Comparison of ENCODE assay signal across 20 cellular contexts in the genomic region with DNA sequence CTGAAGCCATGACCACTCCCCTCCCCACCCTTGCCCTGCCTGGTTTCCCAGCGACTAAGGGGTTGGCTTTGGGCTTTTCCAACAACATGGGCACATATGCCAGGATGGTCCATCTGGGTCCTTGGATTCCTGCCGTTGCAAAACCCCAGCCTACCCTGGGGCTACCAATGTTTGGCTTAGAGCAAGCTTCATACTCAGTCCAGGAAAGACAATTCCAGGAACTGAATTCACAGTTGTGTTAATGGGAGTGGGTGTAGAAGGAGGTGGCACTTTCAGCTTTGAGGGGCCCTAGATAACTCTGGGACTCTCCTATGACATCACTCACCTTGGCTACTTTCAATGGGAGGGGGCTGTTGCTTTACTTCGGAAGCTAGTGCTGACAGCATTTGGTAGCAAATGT. TPM values are rescaled to one million over a fixed set of nuclear protein-coding genes. Genes with fewer than 3 reads are reported as not detected.
DNase-seq lines count a peak whose midpoint lies in the region; ATAC-seq and TF ChIP-seq lines count a peak whose summit lies in the region.
"Had no signal": no experiment of that assay in that cellular context is flagged by ENCODE, and none has a peak within 500 bp of the region (broad histone marks: within the 10 kb centered on the region; RNA-seq: fewer than 3 reads in every experiment).

No MANE protein-coding gene starts in this region.

- H3K4ac ChIP-seq in mesenchymal stem cell (ENCODE audit: low read depth in 1 of 2, low read length in 2 of 2), result no peak overlapping the region

- no peaks in the 10 kb centered on the region for H3K27me3 ChIP-seq in mesenchymal stem cell (ENCODE audit: control insufficient read depth in 1 of 2, insufficient read depth in 1 of 2, low read length in 2 of 2)
- no peaks in the 10 kb centered on the region for H3K27me3 ChIP-seq in esophagus squamous epithelium
- no peaks in the 10 kb centered on the region for H3K27me3 ChIP-seq in adrenal gland
- H3K27me3 ChIP-seq in tibial nerve, result no peaks in the 10 kb centered on the region

- H3K36me3 ChIP-seq in mesenchymal stem cell (ENCODE audit: control insufficient read depth in 1 of 2, insufficient read depth in 2 of 2, low read depth in 1 of 2, low read length in 2 of 2), result no peaks in the 10 kb centered on the region
- H3K36me3 ChIP-seq in esophagus squamous epithelium, result peaks cover 0 to under 1% (median 0%) of the 10 kb centered on the region in 3 donors
- H3K36me3 ChIP-seq in adrenal gland (replicated peaks in 1 of 2), result no peaks in the 10 kb centered on the region
- H3K36me3 ChIP-seq in tibial nerve, result no peaks in the 10 kb centered on the region
- H3K36me3 ChIP-seq: BE2C had no signal

- no peak overlapping the region for H3K23ac ChIP-seq in mesenchymal stem cell (ENCODE audit: low read length in 2 of 2)

- TF ChIP-seq CTCF in RWPE1 (conservative IDR thresholded peaks at IDR 0.05; ENCODE audit: low read depth) (no peak), esophagus squamous epithelium (IDR thresholded peaks at IDR 0.05) (no peak), adrenal gland (IDR thresholded peaks at IDR 0.05) (no peak), tibial nerve (IDR thresholded peaks at IDR 0.05) (no peak)

- CTCF ChIA-PET in RWPE1 (lab: Yijun Ruan, JAX), result interaction anchor here (0.6 to 0.7 kb wide), 2 partner anchors 172 to 257 kb away, joined by 3 read pairs; no protein-coding TSS in a partner anchor

- no peak overlapping the region for H3K4me3 ChIP-seq in mesenchymal stem cell (ENCODE audit: insufficient read depth in 1 of 2, low read depth in 1 of 2, low read length in 2 of 2)
- H3K4me3 ChIP-seq in esophagus squamous epithelium, result no peak overlapping the region
- no peak overlapping the region for H3K4me3 ChIP-seq in adrenal gland
- H3K4me3 ChIP-seq in tibial nerve, result no peak overlapping the region

- no peak overlapping the region for H2BK12ac ChIP-seq in mesenchymal stem cell (ENCODE audit: low read length in 2 of 2)

- H3K9me3 ChIP-seq in mesenchymal stem cell (ENCODE audit: control insufficient read depth, low read length), result no peaks in the 10 kb centered on the region
- no peaks in the 10 kb centered on the region for H3K9me3 ChIP-seq in esophagus squamous epithelium
- no peaks in the 10 kb centered on the region for H3K9me3 ChIP-seq in adrenal gland (replicated peaks in 1 of 3)
- H3K9me3 ChIP-seq in tibial nerve, result no peaks in the 10 kb centered on the region
- H3K9me3 ChIP-seq: BE2C had no signal

- no peaks in the 10 kb centered on the region for H3K79me1 ChIP-seq in mesenchymal stem cell (replicated peaks; ENCODE audit: low read length, poor library complexity, severe bottlenecking)

- H3K9ac ChIP-seq in mesenchymal stem cell (ENCODE audit: low read length), result peak overlapping the region; percentile 22

- H3K27ac Mint-ChIP-seq in stimulated activated naive CD8-positive, alpha-beta T cell treated with anti-CD3 and anti-CD28 coated beads, Interleukin-15, amount 100 ng/mL, for 72 hours, result no peak overlapping the region
- H3K27ac Mint-ChIP-seq: CD8-positive, alpha-beta T cell; HFFc6 had no signal

- no peak for TF ChIP-seq EP300 in tibial nerve (IDR thresholded peaks at IDR 0.05)

- no peak overlapping the region for H2AK5ac ChIP-seq in mesenchymal stem cell (ENCODE audit: low read length, severe bottlenecking)

- 85% methylated on average over 3 of the region's 3 CpGs for WGBS in mesenchymal stem cell
- 24 to 27% methylated on average over 1 to 2 of the region's 3 CpGs for WGBS in esophagus squamous epithelium, 2 donors
- 55 to 68% (median 62%) methylated on average over 3 of the region's 3 CpGs for WGBS in adrenal gland, 4 donors
- 72 to 76% methylated on average over 3 of the region's 3 CpGs for WGBS in tibial nerve, 2 donors

- no peak for TF ChIP-seq POLR2A in esophagus squamous epithelium (IDR thresholded peaks at IDR 0.05)
- TF ChIP-seq POLR2A in adrenal gland (IDR thresholded peaks at IDR 0.05), result no peak
- no peak for TF ChIP-seq POLR2A in tibial nerve (IDR thresholded peaks at IDR 0.05)

- intact Hi-C loops in esophagus squamous epithelium (cut with DNase I), result no loop called here
- intact Hi-C loops in adrenal gland (cut with DNase I), result no loop called here

- no peak for DNase-seq in stimulated activated naive CD8-positive, alpha-beta T cell treated with anti-CD3 and anti-CD28 coated beads, Interleukin-15, amount 100 ng/mL, for 72 hours
- DNase-seq in stimulated activated naive CD8-positive, alpha-beta T cell treated with anti-CD3 and anti-CD28 coated beads, Interleukin-15, Interleukin-2, amounts not matched to agents 100 U/mL and 50 U/mL, for 24 hours, result no peak
- DNase-seq in RWPE1 (ENCODE audit: low spot score) (no peak), mesenchymal stem cell (no peak), esophagus squamous epithelium (lab: John Stamatoyannopoulos, UW) (no peak), adrenal gland (no peak), tibial nerve (ENCODE audit: low spot score in 2 of 2) (no peak)
- DNase-seq: ACHN; BE2C; Calu3; CD8-positive, alpha-beta T cell; DMS79 treated with DMSO at 0.1 percent for 48 hours; GF-D8; GOT3; H7; HFFc6 had no signal

- H3K27me3 Mint-ChIP-seq in stimulated activated naive CD8-positive, alpha-beta T cell treated with anti-CD3 and anti-CD28 coated beads, Interleukin-15, amount 100 ng/mL, for 72 hours, result peaks cover 22% of the 10 kb centered on the region

- H2BK120ac ChIP-seq in mesenchymal stem cell (ENCODE audit: low read depth, low read length), result no peak overlapping the region

- H3K4me3 Mint-ChIP-seq in stimulated activated naive CD8-positive, alpha-beta T cell treated with anti-CD3 and anti-CD28 coated beads, Interleukin-15, amount 100 ng/mL, for 72 hours, result peak overlapping the region in 1 of 2 donors; percentile 21
- H3K4me3 Mint-ChIP-seq: CD14-positive monocyte; CD8-positive, alpha-beta T cell; HFFc6 had no signal

- H3K18ac ChIP-seq in mesenchymal stem cell (ENCODE audit: low read depth in 1 of 2, low read length in 2 of 2), result no peak overlapping the region

- H3K14ac ChIP-seq in mesenchymal stem cell (ENCODE audit: low read length in 2 of 2), result no peak overlapping the region

- H3K4me1 Mint-ChIP-seq in stimulated activated naive CD8-positive, alpha-beta T cell treated with anti-CD3 and anti-CD28 coated beads, Interleukin-15, amount 100 ng/mL, for 72 hours, result peaks cover 29% of the 10 kb centered on the region
- H3K4me1 Mint-ChIP-seq: CD14-positive monocyte had no signal

- no peak overlapping the region for H3K4me2 ChIP-seq in mesenchymal stem cell (ENCODE audit: low read length, poor library complexity, severe bottlenecking)

- H3K9me3 Mint-ChIP-seq in stimulated activated naive CD8-positive, alpha-beta T cell treated with anti-CD3 and anti-CD28 coated beads, Interleukin-15, amount 100 ng/mL, for 72 hours, result no peaks in the 10 kb centered on the region
- H3K9me3 Mint-ChIP-seq: CD8-positive, alpha-beta T cell; HFFc6 had no signal

- H4K91ac ChIP-seq in mesenchymal stem cell (ENCODE audit: low read length), result no peak overlapping the region

- no peak overlapping the region for H2BK5ac ChIP-seq in mesenchymal stem cell (ENCODE audit: low read depth, low read length, poor library complexity, severe bottlenecking)

- H4K8ac ChIP-seq in mesenchymal stem cell (ENCODE audit: low read length), result no peak overlapping the region

- H2BK15ac ChIP-seq in mesenchymal stem cell (ENCODE audit: low read depth, poor library complexity, severe bottlenecking), result no peak overlapping the region

- ATAC-seq in stimulated activated naive CD8-positive, alpha-beta T cell treated with anti-CD3 and anti-CD28 coated beads, Interleukin-15, amount 100 ng/mL, for 72 hours, result peak; percentile 70
- ATAC-seq in stimulated activated naive CD8-positive, alpha-beta T cell treated with anti-CD3 and anti-CD28 coated beads, Interleukin-15, Interleukin-2, amounts not matched to agents 100 U/mL and 50 U/mL, for 24 hours, result no peak
- ATAC-seq: CD8-positive, alpha-beta T cell; HCT116 had no signal

- H2AFZ ChIP-seq in mesenchymal stem cell (ENCODE audit: low read depth, low read length), result no peak overlapping the region

- POLR2A ChIA-PET in RWPE1 (lab: Yijun Ruan, JAX; ENCODE audit: low non-redundant PET), result no interaction called here

- H3K4me1 ChIP-seq in mesenchymal stem cell (ENCODE audit: control insufficient read depth, insufficient read depth, low read depth, low read length) (peaks cover 2% of the 10 kb centered on the region), esophagus squamous epithelium (peaks cover 0 to 37% (median 7%) of the 10 kb centered on the region in 3 donors), adrenal gland (replicated peaks in 1 of 2) (no peaks in the 10 kb centered on the region), tibial nerve (no peaks in the 10 kb centered on the region)
- H3K4me1 ChIP-seq: BE2C had no signal

- H3K27ac ChIP-seq in RWPE1, result peak overlapping the region; percentile 57
- H3K27ac ChIP-seq in mesenchymal stem cell (ENCODE audit: low read length, poor library complexity, severe bottlenecking), result no peak overlapping the region
- no peak overlapping the region for H3K27ac ChIP-seq in esophagus squamous epithelium
- H3K27ac ChIP-seq in adrenal gland, result no peak overlapping the region
- no peak overlapping the region for H3K27ac ChIP-seq in tibial nerve
- H3K27ac ChIP-seq: HL-60 had no signal

RNA-seq across cellular contexts. Expression of gene FGFBP1, which starts 9.0 kb away (rescaled TPM):
- polyA plus RNA-seq in mesenchymal stem cell (2013, experiment 1 of 2), result not detected
- not detected for polyA plus RNA-seq in mesenchymal stem cell (2013, experiment 2 of 2)
- total RNA-seq in esophagus squamous epithelium (100 to 1,000 TPM; 386 to 630 (median 528) TPM), adrenal gland (not detected), tibial nerve (1 to 10 TPM in 1 of 4 donors, not detected in 3; 2.5 TPM)
- under 1 TPM in 1 of 3 donors, not detected in 2; 0.40 TPM for polyA plus RNA-seq in adrenal gland
- total RNA-seq: CD8-positive, alpha-beta T cell; H7; HFFc6 had no signal
- polyA plus RNA-seq: CD14-positive monocyte had no signal

RNA-seq across cellular contexts. Expression of gene FGFBP2, which starts 33.4 kb away (rescaled TPM):
- polyA plus RNA-seq in mesenchymal stem cell (2013, experiment 1 of 2), result not detected
- not detected for polyA plus RNA-seq in mesenchymal stem cell (2013, experiment 2 of 2)
- not detected for total RNA-seq in esophagus squamous epithelium
- total RNA-seq in adrenal gland, result 1 to 10 TPM in 3 of 8 donors, under 1 TPM in 4, not detected in 1; 0.29 to 2.9 (median 0.83) TPM
- 1 to 10 TPM in 2 of 3 donors, under 1 TPM in 1; 0.26 to 1.3 (median 1.0) TPM for polyA plus RNA-seq in adrenal gland
- 100 to 1,000 TPM in 3 of 4 donors, 10 to 100 TPM in 1; 33.0 to 337 (median 145) TPM for total RNA-seq in tibial nerve
- total RNA-seq: Calu3, H7, HFFc6, HT1080 had no signal

Comparison
In these comparisons a context has a peak if more than half of its experiments do, and no peak if none do; other contexts are left out.
1. RNA of gene FGFBP1, which starts 9.0 kb away (total RNA-seq): 386 to 630 TPM in esophagus squamous epithelium; not detected in adrenal gland and 2.5 TPM in tibial nerve; every median in the first group is over 100 times any median in the second.
2. RNA of gene FGFBP2, which starts 33.4 kb away (total RNA-seq): 33.0 to 337 TPM in tibial nerve; 0.29 to 2.9 TPM in adrenal gland and not detected in esophagus squamous epithelium; every median in the first group is over 4 times any median in the second.